In the genomic region with DNA sequence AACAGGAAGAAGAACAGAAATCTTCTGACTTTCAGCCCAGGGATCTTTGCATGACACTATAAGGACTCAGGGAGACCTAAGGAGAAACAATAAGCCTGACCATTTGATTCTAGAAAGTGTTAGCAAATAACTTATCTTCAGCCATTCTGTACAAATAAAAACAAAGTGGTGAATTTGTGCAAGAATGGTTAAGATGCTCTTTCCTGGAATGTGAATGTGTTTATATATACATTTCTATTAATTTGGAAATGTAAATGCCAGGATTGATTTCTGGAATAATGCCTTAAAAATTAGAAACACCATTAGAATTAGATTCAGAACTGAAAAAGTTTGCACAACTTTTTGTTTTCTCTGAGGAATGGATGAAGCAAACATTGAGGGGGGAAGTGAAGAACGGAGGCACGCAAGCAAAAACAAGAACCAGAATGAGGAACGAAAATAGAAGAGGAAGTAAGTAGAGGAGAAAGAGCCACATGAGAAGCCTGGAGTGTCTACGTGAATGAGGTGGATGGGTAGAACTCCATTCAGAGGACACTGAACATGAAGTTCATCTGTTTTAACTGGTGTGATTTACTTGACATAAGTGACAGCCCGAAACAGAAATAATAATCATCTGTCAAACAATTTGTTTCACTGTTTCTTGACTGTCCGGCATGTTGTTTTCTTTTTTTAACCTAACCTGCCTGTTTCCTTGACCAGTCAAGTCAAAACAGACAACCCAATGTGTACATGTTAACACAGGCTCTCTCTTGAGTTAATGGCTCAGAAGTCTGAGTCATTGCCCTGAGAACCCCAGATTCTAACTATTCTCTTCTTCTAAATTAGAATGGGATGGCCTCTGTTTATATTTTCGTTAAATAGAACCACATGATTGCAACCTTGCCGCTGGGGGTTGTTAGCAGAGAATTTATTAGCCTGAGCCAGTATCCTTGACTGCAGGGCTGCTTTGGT, we compare ENCODE assay signal across 8 cellular contexts.
DNase-seq lines count a peak whose midpoint lies in the region; ATAC-seq and TF ChIP-seq lines count a peak whose summit lies in the region.

No MANE protein-coding gene starts in this region.

- no peaks in the 10 kb centered on the region for H3K36me3 Mint-ChIP-seq in mesothelial cell of epicardium
- no peaks in the 10 kb centered on the region for H3K36me3 Mint-ChIP-seq in activated naive CD8-positive, alpha-beta T cell treated with anti-CD3 and anti-CD28 coated beads for 36 hours
- H3K36me3 Mint-ChIP-seq in activated naive CD4-positive, alpha-beta T cell treated with anti-CD3 and anti-CD28 coated beads for 36 hours (ENCODE audit: low read depth) = no peaks in the 10 kb centered on the region

- H3K27ac ChIP-seq in tibial artery = no peak overlapping the region

- intact Hi-C loops in tibial artery (cut with DNase I; ENCODE audit: low total_unique reads) = no loop called here
- intact Hi-C loops in activated naive CD4-positive, alpha-beta T cell treated with anti-CD3 and anti-CD28 coated beads for 36 hours (cut with micrococcal nuclease) = no loop called here

- H3K27me3 ChIP-seq in tibial artery = no peaks in the 10 kb centered on the region

- H3K4me1 Mint-ChIP-seq in mesothelial cell of epicardium = no peaks in the 10 kb centered on the region
- no peaks in the 10 kb centered on the region for H3K4me1 Mint-ChIP-seq in activated naive CD8-positive, alpha-beta T cell treated with anti-CD3 and anti-CD28 coated beads for 36 hours
- no peaks in the 10 kb centered on the region for H3K4me1 Mint-ChIP-seq in activated naive CD4-positive, alpha-beta T cell treated with anti-CD3 and anti-CD28 coated beads for 36 hours (ENCODE audit: low read depth)

- CTCF ChIA-PET in activated naive CD4-positive, alpha-beta T cell treated with anti-CD3 and anti-CD28 coated beads for 36 hours (lab: Charles Lee) = no interaction called here

- H3K27me3 Mint-ChIP-seq in mesothelial cell of epicardium (ENCODE audit: low read depth) = no peaks in the 10 kb centered on the region
- peaks cover 5% of the 10 kb centered on the region for H3K27me3 Mint-ChIP-seq in activated naive CD8-positive, alpha-beta T cell treated with anti-CD3 and anti-CD28 coated beads for 36 hours
- peaks cover 2% of the 10 kb centered on the region for H3K27me3 Mint-ChIP-seq in activated naive CD4-positive, alpha-beta T cell treated with anti-CD3 and anti-CD28 coated beads for 36 hours (ENCODE audit: low read depth)

- no peak overlapping the region for H3K27ac Mint-ChIP-seq in mesothelial cell of epicardium
- H3K27ac Mint-ChIP-seq in activated naive CD8-positive, alpha-beta T cell treated with anti-CD3 and anti-CD28 coated beads for 36 hours = no peak overlapping the region
- H3K27ac Mint-ChIP-seq in activated naive CD4-positive, alpha-beta T cell treated with anti-CD3 and anti-CD28 coated beads for 36 hours = no peak overlapping the region

- H3K36me3 ChIP-seq in tibial artery = no peaks in the 10 kb centered on the region

- no peak overlapping the region for H3K4me3 Mint-ChIP-seq in mesothelial cell of epicardium
- H3K4me3 Mint-ChIP-seq in activated naive CD8-positive, alpha-beta T cell treated with anti-CD3 and anti-CD28 coated beads for 36 hours = no peak overlapping the region
- no peak overlapping the region for H3K4me3 Mint-ChIP-seq in activated naive CD4-positive, alpha-beta T cell treated with anti-CD3 and anti-CD28 coated beads for 36 hours

- H3K4me3 ChIP-seq in tibial artery = no peak overlapping the region

- no peaks in the 10 kb centered on the region for H3K4me1 ChIP-seq in tibial artery

- peak; percentile 100 for DNase-seq in SIG-M5 treated with dmso at 0.1 percent for 504 hours (lab: John Stamatoyannopoulos, UW; ENCODE audit: unreplicated experiment)
- DNase-seq in putamen (ENCODE audit: low spot score) = peak; percentile 13
- DNase-seq in mesothelial cell of epicardium (ENCODE audit: low spot score in 2 of 2, unreplicated experiment in 2 of 2) = no peak
- no peak for DNase-seq in tibial artery
- no peak for DNase-seq in activated naive CD8-positive, alpha-beta T cell treated with anti-CD3 and anti-CD28 coated beads for 36 hours
- no peak for DNase-seq in activated naive CD4-positive, alpha-beta T cell treated with anti-CD3 and anti-CD28 coated beads for 36 hours

- H3K9me3 Mint-ChIP-seq in mesothelial cell of epicardium = no peaks in the 10 kb centered on the region
- H3K9me3 Mint-ChIP-seq in activated naive CD8-positive, alpha-beta T cell treated with anti-CD3 and anti-CD28 coated beads for 36 hours = no peaks in the 10 kb centered on the region
- H3K9me3 Mint-ChIP-seq in activated naive CD4-positive, alpha-beta T cell treated with anti-CD3 and anti-CD28 coated beads for 36 hours = no peaks in the 10 kb centered on the region

- TF ChIP-seq CTCF in mesothelial cell of epicardium (IDR thresholded peaks at IDR 0.05; ENCODE audit: unreplicated experiment) = no peak
- TF ChIP-seq CTCF in tibial artery (IDR thresholded peaks at IDR 0.05) = no peak

- ATAC-seq in GM18873 (IDR thresholded peaks at IDR 0.05; ENCODE audit: low FRiP score, unreplicated experiment) (peak; percentile 73), HG02885 (IDR thresholded peaks at IDR 0.05; ENCODE audit: poor library complexity, unreplicated experiment) (peak; percentile 80)

- H3K9me3 ChIP-seq in tibial artery = no peaks in the 10 kb centered on the region

Comparison
In these comparisons a context has a peak if more than half of its experiments do, and no peak if none do; other contexts are left out.
1. DNase-seq: peak in SIG-M5 treated with dmso at 0.1 percent for 504 hours (single experiment) and putamen (single experiment); none in mesothelial cell of epicardium (0 of 2), tibial artery (0 of 2), activated naive CD8-positive, alpha-beta T cell treated with anti-CD3 and anti-CD28 coated beads for 36 hours (single experiment) and activated naive CD4-positive, alpha-beta T cell treated with anti-CD3 and anti-CD28 coated beads for 36 hours (single experiment).